14 cellular contexts compared by ENCODE assay signal in the genomic region with DNA sequence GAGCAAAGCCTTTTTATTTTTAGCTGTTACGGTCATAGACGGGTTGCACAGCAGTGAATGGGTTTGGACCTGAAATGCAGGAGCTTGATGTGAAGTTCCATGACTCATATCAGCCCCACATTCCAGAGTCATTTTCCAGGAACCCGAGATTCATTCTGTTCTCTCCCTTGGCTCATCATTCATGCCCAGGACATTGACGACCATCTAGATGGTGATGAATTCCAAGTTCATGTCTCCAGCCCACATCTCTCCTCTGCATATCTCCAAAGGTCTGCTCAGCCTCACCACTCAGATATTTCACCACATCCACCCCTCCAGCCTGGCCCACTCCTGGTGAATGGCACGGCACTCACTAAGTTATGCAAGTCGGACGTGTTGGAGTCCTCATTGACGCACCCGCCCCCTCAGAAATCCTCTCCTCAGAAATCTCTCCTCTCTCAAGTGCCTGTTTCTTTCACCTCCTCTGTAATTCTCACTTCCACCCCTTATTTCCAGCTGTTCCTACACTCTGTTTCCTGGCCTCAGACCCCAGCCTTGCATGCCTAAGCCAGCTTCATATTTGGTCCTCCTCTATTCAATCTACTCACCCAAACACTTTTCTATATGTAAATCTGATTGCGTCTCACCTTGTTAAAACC.
DNase-seq lines count a peak whose midpoint lies in the region; TF ChIP-seq lines count a peak whose summit lies in the region.
"Had no signal": no experiment of that assay in that cellular context is flagged by ENCODE, and none has a peak within 500 bp of the region (broad histone marks: within the 10 kb centered on the region; RNA-seq: fewer than 3 reads in every experiment).

No MANE protein-coding gene starts in this region.

- H3K36me3 ChIP-seq in SK-N-SH (replicated peaks in 1 of 2; ENCODE audit: control insufficient read depth in 1 of 2, insufficient read depth in 2 of 2, low read length in 1 of 2) (no peaks in the 10 kb centered on the region), neural progenitor cell (no peaks in the 10 kb centered on the region)
- H3K36me3 ChIP-seq in CD8-positive, alpha-beta memory T cell (ENCODE audit: insufficient read depth, low read length): no peaks in the 10 kb centered on the region
- H3K36me3 ChIP-seq: Peyer's patch, spleen had no signal

- WGBS in SK-N-SH (ENCODE audit: low lambda C conversion rate): 68% methylated on average over 10 of the region's 10 CpGs

- TF ChIP-seq EP300 in SK-N-SH (IDR thresholded peaks at IDR 0.05; ENCODE audit: borderline replicate concordance in 1 of 2, low read depth in 1 of 2, low read length in 1 of 2): 0 out of 4 replicates have a peak, but pooled peaks of 1 of the 2 experiments have one; percentile 35

- H3K27ac ChIP-seq in SK-N-SH (ENCODE audit: low read depth in 2 of 2, low read length in 1 of 2): peak overlapping the region in 1 of 2 experiments; percentile 64; a peak in 2 of 4 replicates
- H3K27ac ChIP-seq in neural progenitor cell: no peak overlapping the region
- H3K27ac ChIP-seq in CD8-positive, alpha-beta memory T cell (ENCODE audit: low read depth, low read length): no peak overlapping the region
- H3K27ac ChIP-seq: Peyer's patch, spleen had no signal

- no peaks in the 10 kb centered on the region for H3K36me3 Mint-ChIP-seq in neural progenitor cell
- H3K36me3 Mint-ChIP-seq in CD8-positive, alpha-beta memory T cell: peaks cover 0 to 16% (median 2%) of the 10 kb centered on the region in 3 donors
- H3K36me3 Mint-ChIP-seq: activated naive CD4-positive, alpha-beta T cell treated with anti-CD3 and anti-CD28 coated beads, Interleukin-2, amount 50 U/mL, for 72 hours; naive thymus-derived CD4-positive, alpha-beta T cell had no signal

- DNase-seq in AG08396 (ENCODE audit: low spot score) (peak; percentile 62), SK-N-SH (no peak), fibroblast of villous mesenchyme (ENCODE audit: low read depth) (peak; percentile 81), neural progenitor cell (ENCODE audit: low spot score) (no peak), hippocampal formation (lab: John Stamatoyannopoulos, UW) (no peak), NCI-H510A (lab: John Stamatoyannopoulos, UW) (no peak)
- DNase-seq in activated CD8-positive, alpha-beta memory T cell treated with anti-CD3 and anti-CD28 coated beads for 24 hours: no peak
- DNase-seq in CD8-positive, alpha-beta memory T cell: no peak
- DNase-seq: naive thymus-derived CD4-positive, alpha-beta T cell; NCI-H345; Peyer's patch; spleen had no signal

- H2AFZ ChIP-seq in SK-N-SH (ENCODE audit: low read depth) (no peak overlapping the region; the same call in 1 of the 2 replicates), neural progenitor cell (replicated peaks) (no peak overlapping the region)

- no peaks in the 10 kb centered on the region for H3F3A ChIP-seq in SK-N-SH (replicated peaks; ENCODE audit: insufficient read depth)
- no peaks in the 10 kb centered on the region for H3F3A ChIP-seq in neural progenitor cell (ENCODE audit: low read depth)

- no peaks in the 10 kb centered on the region for H3K9me2 ChIP-seq in SK-N-SH

- H4K20me1 ChIP-seq in SK-N-SH (ENCODE audit: insufficient read depth) (no peaks in the 10 kb centered on the region), neural progenitor cell (ENCODE audit: low read depth) (no peaks in the 10 kb centered on the region)

- H3K79me2 ChIP-seq in SK-N-SH (ENCODE audit: insufficient read depth) (no peaks in the 10 kb centered on the region), neural progenitor cell (ENCODE audit: low read depth) (no peaks in the 10 kb centered on the region)

- H3K4me1 ChIP-seq in SK-N-SH (ENCODE audit: control insufficient read depth in 1 of 2, insufficient read depth in 2 of 2, low read depth in 1 of 2, low read length in 1 of 2) (0 out of 4 replicates have a peak, but pooled peaks cover 0 to 5% of the 10 kb centered on the region in 2 experiments), neural progenitor cell (no peaks in the 10 kb centered on the region)
- H3K4me1 ChIP-seq in CD8-positive, alpha-beta memory T cell (ENCODE audit: insufficient read depth, low read length): no peaks in the 10 kb centered on the region
- H3K4me1 ChIP-seq: Peyer's patch had no signal

- H3K9ac ChIP-seq in SK-N-SH (no peak overlapping the region), neural progenitor cell (no peak overlapping the region)

- POLR2A ChIA-PET in SK-N-SH (lab: Yijun Ruan, JAX): no interaction called here
- POLR2A ChIA-PET in CD8-positive, alpha-beta memory T cell (lab: Charles Lee): no interaction called here

- H3K4me2 ChIP-seq in SK-N-SH (no peak overlapping the region), neural progenitor cell (no peak overlapping the region)

- no peaks in the 10 kb centered on the region for H3K9me3 Mint-ChIP-seq in neural progenitor cell
- H3K9me3 Mint-ChIP-seq in CD8-positive, alpha-beta memory T cell: no peaks in the 10 kb centered on the region
- H3K9me3 Mint-ChIP-seq: activated naive CD4-positive, alpha-beta T cell treated with anti-CD3 and anti-CD28 coated beads, Interleukin-2, amount 50 U/mL, for 72 hours; naive thymus-derived CD4-positive, alpha-beta T cell had no signal

- H3K4me3 ChIP-seq in SK-N-SH (ENCODE audit: low read depth in 2 of 2, low read length in 1 of 2) (no peak overlapping the region), fibroblast of villous mesenchyme (ENCODE audit: low read depth, low read length) (no peak overlapping the region), neural progenitor cell (no peak overlapping the region)
- H3K4me3 ChIP-seq in CD8-positive, alpha-beta memory T cell (ENCODE audit: low read length): no peak overlapping the region
- H3K4me3 ChIP-seq: Peyer's patch, spleen had no signal

- H3K4me3 Mint-ChIP-seq in neural progenitor cell: no peak overlapping the region
- H3K4me3 Mint-ChIP-seq in CD8-positive, alpha-beta memory T cell: no peak overlapping the region
- H3K4me3 Mint-ChIP-seq: B cell; naive thymus-derived CD4-positive, alpha-beta T cell had no signal

- CTCF ChIA-PET in SK-N-SH (lab: Yijun Ruan, JAX): interaction anchor here (1.0 to 1.1 kb wide), 2 partner anchors 47 to 227 kb away, joined by 4 read pairs; no protein-coding TSS in a partner anchor
- CTCF ChIA-PET in CD8-positive, alpha-beta memory T cell (lab: Charles Lee): no interaction called here

- TF ChIP-seq CTCF in SK-N-SH (IDR thresholded peaks at IDR 0.05) (no peak), fibroblast of villous mesenchyme (IDR thresholded peaks at IDR 0.05; ENCODE audit: insufficient read depth, low read depth, low read length) (no peak), neural progenitor cell (IDR thresholded peaks at IDR 0.05) (no peak)

- H3K9me3 ChIP-seq in SK-N-SH (no peaks in the 10 kb centered on the region), neural progenitor cell (ENCODE audit: low read depth) (no peaks in the 10 kb centered on the region)
- H3K9me3 ChIP-seq in CD8-positive, alpha-beta memory T cell (ENCODE audit: low read length): no peaks in the 10 kb centered on the region
- H3K9me3 ChIP-seq: Peyer's patch, spleen had no signal

- H3K27me3 ChIP-seq in SK-N-SH (ENCODE audit: insufficient read depth) (no peaks in the 10 kb centered on the region), neural progenitor cell (no peaks in the 10 kb centered on the region)
- H3K27me3 ChIP-seq in CD8-positive, alpha-beta memory T cell (ENCODE audit: insufficient read depth, low read length, poor library complexity, severe bottlenecking): no peaks in the 10 kb centered on the region
- H3K27me3 ChIP-seq: Peyer's patch had no signal

- TF ChIP-seq RAD21 in SK-N-SH (IDR thresholded peaks at IDR 0.05; ENCODE audit: low read length): no peak

- H3K27ac Mint-ChIP-seq in neural progenitor cell: peak overlapping the region; percentile 2
- no peak overlapping the region for H3K27ac Mint-ChIP-seq in CD8-positive, alpha-beta memory T cell
- H3K27ac Mint-ChIP-seq: activated naive CD4-positive, alpha-beta T cell treated with anti-CD3 and anti-CD28 coated beads, Interleukin-2, amount 50 U/mL, for 72 hours; B cell; naive thymus-derived CD4-positive, alpha-beta T cell had no signal

- H3K27me3 Mint-ChIP-seq in neural progenitor cell (ENCODE audit: insufficient read depth, low read depth): no peaks in the 10 kb centered on the region
- H3K27me3 Mint-ChIP-seq in CD8-positive, alpha-beta memory T cell: peaks cover 14 to 42% of the 10 kb centered on the region in 2 donors

- H3K4me1 Mint-ChIP-seq in neural progenitor cell: peaks cover 9% of the 10 kb centered on the region
- H3K4me1 Mint-ChIP-seq in CD8-positive, alpha-beta memory T cell: peaks cover 0 to 1% (median 0%) of the 10 kb centered on the region in 3 donors

TF ChIP-seq in SK-N-SH, 30 proteins besides CTCF, POLR2A, EP300 and RAD21 (continues in another document):
- no peak for TF ChIP-seq MXI1 (IDR thresholded peaks at IDR 0.05; ENCODE audit: low read depth, low read length)
- no peak for TF ChIP-seq EZH2phosphoT487 (IDR thresholded peaks at IDR 0.05; ENCODE audit: borderline replicate concordance, low read depth)
- TF ChIP-seq ELF1 (IDR thresholded peaks at IDR 0.05): no peak
- no peak for TF ChIP-seq USF2 (IDR thresholded peaks at IDR 0.05; ENCODE audit: borderline replicate concordance, low read depth, low read length)
- no peak for TF ChIP-seq RCOR1 (IDR thresholded peaks at IDR 0.05; ENCODE audit: low read length)
- no peak for TF ChIP-seq RXRA (IDR thresholded peaks at IDR 0.05; ENCODE audit: borderline replicate concordance, low read depth)
- TF ChIP-seq, protein P1, sequence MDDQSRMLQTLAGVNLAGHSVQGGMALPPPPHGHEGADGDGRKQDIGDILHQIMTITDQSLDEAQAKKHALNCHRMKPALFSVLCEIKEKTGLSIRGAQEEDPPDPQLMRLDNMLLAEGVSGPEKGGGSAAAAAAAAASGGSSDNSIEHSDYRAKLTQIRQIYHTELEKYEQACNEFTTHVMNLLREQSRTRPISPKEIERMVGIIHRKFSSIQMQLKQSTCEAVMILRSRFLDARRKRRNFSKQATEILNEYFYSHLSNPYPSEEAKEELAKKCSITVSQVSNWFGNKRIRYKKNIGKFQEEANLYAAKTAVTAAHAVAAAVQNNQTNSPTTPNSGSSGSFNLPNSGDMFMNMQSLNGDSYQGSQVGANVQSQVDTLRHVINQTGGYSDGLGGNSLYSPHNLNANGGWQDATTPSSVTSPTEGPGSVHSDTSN (IDR thresholded peaks at IDR 0.05): peak; percentile 85

Comparison
In these comparisons a context has a peak if more than half of its experiments do, and no peak if none do; other contexts are left out.
1. DNase-seq: peak in AG08396 (single experiment) and fibroblast of villous mesenchyme (single experiment); none in SK-N-SH (single experiment), neural progenitor cell (single experiment), hippocampal formation (0 of 2), activated CD8-positive, alpha-beta memory T cell treated with anti-CD3 and anti-CD28 coated beads for 24 hours (single experiment), NCI-H510A (single experiment) and CD8-positive, alpha-beta memory T cell (0 of 5).